Comparison of ENCODE assay signal across 8 cellular contexts in the genomic region with DNA sequence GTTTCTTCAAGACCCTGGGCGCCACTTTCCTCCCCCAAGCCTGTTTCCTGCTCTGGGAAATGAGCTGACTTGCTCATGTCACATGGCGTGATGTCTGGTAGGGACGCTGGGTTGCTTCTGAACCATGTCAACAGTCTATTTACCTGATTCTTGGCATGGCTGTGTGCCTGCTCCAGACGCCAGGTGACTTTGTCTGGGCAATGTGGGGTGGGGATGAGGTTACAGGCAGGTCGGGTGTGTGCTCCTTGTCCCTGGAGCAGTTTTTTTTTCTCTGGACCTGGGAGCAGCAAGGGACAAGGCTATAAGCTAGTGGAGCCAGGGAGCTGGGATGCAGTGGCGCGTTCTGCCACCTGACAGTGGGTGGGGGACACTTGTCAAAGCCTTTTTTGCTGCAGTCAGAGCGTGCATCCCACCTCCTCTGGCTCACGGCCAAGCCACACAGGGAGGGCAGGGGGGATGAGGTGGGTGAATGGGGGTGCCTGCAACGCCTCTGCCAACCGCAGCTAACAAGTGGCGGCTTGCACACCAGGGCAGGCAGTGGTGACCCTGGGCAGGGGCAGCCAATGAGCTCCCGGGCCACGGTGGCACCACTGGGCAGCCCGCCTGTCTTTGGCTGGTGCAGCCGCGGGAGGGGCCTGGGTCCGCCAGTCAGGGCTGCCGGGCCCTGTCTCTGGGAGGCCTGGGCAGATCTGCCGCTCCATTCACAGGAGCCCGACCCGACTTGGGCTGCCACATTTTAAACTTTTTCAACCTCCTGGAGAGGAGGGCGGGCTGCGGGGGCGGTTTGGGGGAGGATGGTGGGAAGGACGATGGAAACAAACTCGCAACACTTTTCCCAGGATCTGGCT. TPM values are rescaled to one million over a fixed set of nuclear protein-coding genes. Genes with fewer than 3 reads are reported as not detected.
A peak's percentile ranks its signal among the peaks of the same experiment; 100 is the strongest.
DNase-seq lines count a peak whose midpoint lies in the region; ATAC-seq, FAIRE-seq and TF ChIP-seq lines count a peak whose summit lies in the region.

No MANE protein-coding gene starts in this region.

- WGBS in pancreas, 2 donors = 4% methylated on average over 27 of the region's 27 CpGs
- 1% methylated on average over 27 of the region's 27 CpGs for WGBS in thymus

- H3K4me1 ChIP-seq in CD4-positive, CD25-positive, alpha-beta regulatory T cell (ENCODE audit: control insufficient read depth, insufficient read depth, low read length, poor library complexity, severe bottlenecking) = peaks cover 98% of the 10 kb centered on the region
- H3K4me1 ChIP-seq in MM.1S (ENCODE audit: low read length) = peaks cover 34% of the 10 kb centered on the region
- H3K4me1 ChIP-seq in SJCRH30 = peaks cover 66% of the 10 kb centered on the region
- H3K4me1 ChIP-seq in pancreas = peaks cover 78 to 89% (median 88%) of the 10 kb centered on the region in 3 donors
- peaks cover 75% of the 10 kb centered on the region for H3K4me1 ChIP-seq in thymus (ENCODE audit: control insufficient read depth, insufficient read depth, low read length)

- peaks cover 15% of the 10 kb centered on the region for H3F3A ChIP-seq in MM.1S (ENCODE audit: insufficient read depth, low read length)

- no peaks in the 10 kb centered on the region for H3K27me3 Mint-ChIP-seq in CD4-positive, CD25-positive, alpha-beta regulatory T cell
- no peaks in the 10 kb centered on the region for H3K27me3 Mint-ChIP-seq in activated naive CD4-positive, alpha-beta T cell treated with anti-CD3 and anti-CD28 coated beads, Interleukin-2, amount 50 U/mL, for 24 hours

- peaks cover 18 to 92% (median 40%) of the 10 kb centered on the region in 4 donors for H3K4me1 Mint-ChIP-seq in CD4-positive, CD25-positive, alpha-beta regulatory T cell
- peaks cover 90% of the 10 kb centered on the region for H3K4me1 Mint-ChIP-seq in activated naive CD4-positive, alpha-beta T cell treated with anti-CD3 and anti-CD28 coated beads, Interleukin-2, amount 50 U/mL, for 24 hours

- no peak overlapping the region for H2AFZ ChIP-seq in MM.1S (ENCODE audit: low read length)

- peaks cover 3% of the 10 kb centered on the region; the same call in 1 of the 2 replicates for H3K79me2 ChIP-seq in MM.1S (ENCODE audit: low read length)

- no peaks in the 10 kb centered on the region for H4K20me1 ChIP-seq in MM.1S (ENCODE audit: insufficient read depth, low read length)

- H3K27me3 ChIP-seq in CD4-positive, CD25-positive, alpha-beta regulatory T cell (ENCODE audit: control insufficient read depth, insufficient read depth, low read length) = no peaks in the 10 kb centered on the region
- H3K27me3 ChIP-seq in MM.1S (replicated peaks; ENCODE audit: insufficient read depth, low read length) (no peaks in the 10 kb centered on the region), SJCRH30 (no peaks in the 10 kb centered on the region), pancreas (no peaks in the 10 kb centered on the region), thymus (ENCODE audit: control insufficient read depth, insufficient read depth) (no peaks in the 10 kb centered on the region)

- H3K4me3 ChIP-seq in CD4-positive, CD25-positive, alpha-beta regulatory T cell (ENCODE audit: low read depth, low read length) = peak overlapping the region; percentile 52
- no peak overlapping the region for H3K4me3 ChIP-seq in MM.1S (ENCODE audit: low read length)
- H3K4me3 ChIP-seq in SJCRH30 = no peak overlapping the region
- peak overlapping the region in 1 of 4 donors; percentile 11 for H3K4me3 ChIP-seq in pancreas
- H3K4me3 ChIP-seq in thymus (ENCODE audit: low read length) = peak overlapping the region; percentile 46

- H3K4me3 Mint-ChIP-seq in CD4-positive, CD25-positive, alpha-beta regulatory T cell = peak overlapping the region; percentile 88 to 95 (median 90)
- H3K4me3 Mint-ChIP-seq in activated naive CD4-positive, alpha-beta T cell treated with anti-CD3 and anti-CD28 coated beads, Interleukin-2, amount 50 U/mL, for 24 hours = peak overlapping the region; percentile 61

- peak; percentile 79 to 80 for ATAC-seq in CD4-positive, CD25-positive, alpha-beta regulatory T cell (ENCODE audit: low read depth in 2 of 2)
- ATAC-seq in GM21367 (IDR thresholded peaks at IDR 0.05; ENCODE audit: unreplicated experiment) (peak; percentile 35), pancreas (peak; percentile 51 to 70 (median 62))

- TF ChIP-seq CTCF in MM.1S (IDR thresholded peaks at IDR 0.05; ENCODE audit: low read length) (no peak), pancreas (IDR thresholded peaks at IDR 0.05) (peak in 3 of 4 donors; percentile 29 to 46 (median 32))

- H3K9me3 ChIP-seq in CD4-positive, CD25-positive, alpha-beta regulatory T cell (ENCODE audit: control insufficient read depth in 2 of 2, low read length in 2 of 2) = no peaks in the 10 kb centered on the region
- H3K9me3 ChIP-seq in MM.1S (replicated peaks; ENCODE audit: insufficient read depth, low read length) (no peaks in the 10 kb centered on the region), SJCRH30 (replicated peaks) (no peaks in the 10 kb centered on the region), pancreas (no peaks in the 10 kb centered on the region), thymus (ENCODE audit: control insufficient read depth) (no peaks in the 10 kb centered on the region)

- peak overlapping the region; percentile 73 for H3K27ac ChIP-seq in CD4-positive, CD25-positive, alpha-beta regulatory T cell (ENCODE audit: insufficient read depth, low read length, poor library complexity, severe bottlenecking)
- H3K27ac ChIP-seq in MM.1S (ENCODE audit: low read length) (peak overlapping the region; percentile 11; the same call in 1 of the 2 replicates), SJCRH30 (peak overlapping the region; percentile 67), pancreas (peak overlapping the region; percentile 81 to 97 (median 87)), thymus (ENCODE audit: low read depth) (peak overlapping the region; percentile 93)

- no peaks in the 10 kb centered on the region for H3K9me3 Mint-ChIP-seq in CD4-positive, CD25-positive, alpha-beta regulatory T cell
- no peaks in the 10 kb centered on the region for H3K9me3 Mint-ChIP-seq in activated naive CD4-positive, alpha-beta T cell treated with anti-CD3 and anti-CD28 coated beads, Interleukin-2, amount 50 U/mL, for 24 hours

- DNase-seq in CD4-positive, CD25-positive, alpha-beta regulatory T cell = peak; percentile 85 to 94 (median 91)
- DNase-seq in MM.1S (peak; percentile 17), SJCRH30 (peak; percentile 95 to 97), head of caudate nucleus (peak; percentile 71 to 96 (median 91)), pancreas (peak; percentile 90 to 97 (median 92))

- no peak overlapping the region for H3K9ac ChIP-seq in MM.1S (ENCODE audit: low read length)

- FAIRE-seq in pancreas (lab: Jason Lieb, UNC) = no peak

- H3K36me3 Mint-ChIP-seq in CD4-positive, CD25-positive, alpha-beta regulatory T cell = no peaks in the 10 kb centered on the region
- H3K36me3 Mint-ChIP-seq in activated naive CD4-positive, alpha-beta T cell treated with anti-CD3 and anti-CD28 coated beads, Interleukin-2, amount 50 U/mL, for 24 hours = peaks cover 2% of the 10 kb centered on the region

- no peak overlapping the region for H3K4me2 ChIP-seq in MM.1S (ENCODE audit: low read depth, low read length)

- peak overlapping the region; percentile 96 to 99 (median 99) for H3K27ac Mint-ChIP-seq in CD4-positive, CD25-positive, alpha-beta regulatory T cell
- H3K27ac Mint-ChIP-seq in activated naive CD4-positive, alpha-beta T cell treated with anti-CD3 and anti-CD28 coated beads, Interleukin-2, amount 50 U/mL, for 24 hours = peak overlapping the region; percentile 73

- no peaks in the 10 kb centered on the region for H3K36me3 ChIP-seq in CD4-positive, CD25-positive, alpha-beta regulatory T cell (ENCODE audit: control insufficient read depth, insufficient read depth, low read length)
- H3K36me3 ChIP-seq in MM.1S (replicated peaks; ENCODE audit: insufficient read depth, low read length) (no peaks in the 10 kb centered on the region), SJCRH30 (no peaks in the 10 kb centered on the region; the same call in 1 of the 2 replicates), pancreas (no peaks in the 10 kb centered on the region), thymus (ENCODE audit: control insufficient read depth, insufficient read depth) (no peaks in the 10 kb centered on the region)

- intact Hi-C loops in head of caudate nucleus (cut with DNase I) = loop anchor here (10.0 kb wide), 3 partner anchors 197 to 367 kb away; a partner anchor contains a TSS
- intact Hi-C loops in pancreas (cut with DNase I) = loop anchor here in 1 of 3 donors (10.0 kb wide), 1 partner anchor 97 kb away; no protein-coding TSS in a partner anchor

- H3K9me2 ChIP-seq in MM.1S (replicated peaks; ENCODE audit: insufficient read depth, low read length) = no peaks in the 10 kb centered on the region

RNA-seq across cellular contexts. Expression of a gene that starts 22.9 kb away (rescaled TPM):
- total RNA-seq in CD4-positive, CD25-positive, alpha-beta regulatory T cell = 40.2 TPM
- polyA plus RNA-seq in CD4-positive, CD25-positive, alpha-beta regulatory T cell = 10 to 100 TPM; 17.8 to 24.4 (median 19.9) TPM
- 20.8 and 22.3 TPM in 2 replicates for total RNA-seq in SJCRH30 (2014; rRNA removed; shearing (Covaris generic))
- total RNA-seq in pancreas = 10 to 100 TPM; 14.6 to 19.7 (median 17.7) TPM
- polyA plus RNA-seq in pancreas = 10 to 100 TPM; 19.3 to 22.0 TPM
- polyA plus RNA-seq in thymus = 14.6 TPM

RNA-seq across cellular contexts. Expression of a gene that starts 58.1 kb away (rescaled TPM):
- total RNA-seq in CD4-positive, CD25-positive, alpha-beta regulatory T cell = 403 TPM
- polyA plus RNA-seq in CD4-positive, CD25-positive, alpha-beta regulatory T cell = 100 to 1,000 TPM in 1 of 4 donors, 10 to 100 TPM in 3; 62.1 to 123 (median 76.6) TPM
- total RNA-seq in SJCRH30 (2014; rRNA removed; shearing (Covaris generic)) = 84.5 and 94.2 TPM in 2 replicates
- 1,000 to 10,000 TPM in 1 of 6 donors, 100 to 1,000 TPM in 3, 10 to 100 TPM in 2; 61.6 to 1,144 (median 191) TPM for total RNA-seq in pancreas
- polyA plus RNA-seq in pancreas = 100 to 1,000 TPM; 228 to 795 TPM
- 628 TPM for polyA plus RNA-seq in thymus

Comparison
In these comparisons a context has a peak if more than half of its experiments do, and no peak if none do; other contexts are left out.
1. DNase-seq: peak in every context shown above with its lines; median percentile 96 in SJCRH30; 92 in pancreas; 91 in CD4-positive, CD25-positive, alpha-beta regulatory T cell; 91 in head of caudate nucleus; 17 in MM.1S.
2. H3K27ac ChIP-seq: peak in every context shown above with its lines; median percentile 93 in thymus; 87 in pancreas; 73 in CD4-positive, CD25-positive, alpha-beta regulatory T cell; 67 in SJCRH30; 11 in MM.1S.
3. H3K4me3 ChIP-seq: peak in CD4-positive, CD25-positive, alpha-beta regulatory T cell (single experiment) and thymus (single experiment); none in MM.1S (single experiment) and SJCRH30 (single experiment).
4. Peak in every context shown above with its lines, with median percentiles within 50 percentile points of each other: ATAC-seq.